ENCODE assay signal across 8 cellular contexts in the genomic region with DNA sequence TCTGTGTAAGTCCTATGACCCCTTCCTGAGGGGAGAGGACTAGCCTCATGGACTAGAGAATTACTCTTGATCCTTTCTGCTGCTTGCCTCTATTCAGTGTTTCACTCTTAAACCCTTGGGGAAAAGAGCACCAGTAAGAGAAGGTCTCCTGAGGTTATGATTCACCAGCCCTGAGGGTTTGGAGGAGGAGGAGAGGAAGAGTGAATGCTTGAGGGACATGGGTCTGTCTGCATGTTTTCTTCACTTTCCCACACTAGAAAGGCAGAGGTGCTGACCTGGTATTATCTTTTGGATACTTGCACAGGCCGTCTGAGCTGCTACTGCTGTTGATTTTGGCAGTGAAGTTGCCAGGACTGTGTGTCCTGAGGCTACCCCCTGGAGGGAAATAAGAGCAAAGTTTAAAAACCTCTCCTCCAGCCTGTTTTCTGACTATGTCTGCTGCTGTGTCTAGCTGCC.
DNase-seq lines count a peak whose midpoint lies in the region; ATAC-seq lines count a peak whose summit lies in the region.

No MANE protein-coding gene starts in this region.

- H3K4me3 ChIP-seq in skeletal muscle satellite cell (ENCODE audit: low read length) = no peak overlapping the region

- peaks cover 13% of the 10 kb centered on the region for H3K4me1 ChIP-seq in skeletal muscle satellite cell (ENCODE audit: control insufficient read depth, insufficient read depth, low read length)

- no peaks in the 10 kb centered on the region for H3K36me3 ChIP-seq in skeletal muscle satellite cell (ENCODE audit: insufficient read depth, low read length)

- H3K9me3 ChIP-seq in skeletal muscle satellite cell (replicated peaks; ENCODE audit: low read length) = no peaks in the 10 kb centered on the region

- DNase-seq in M059J (ENCODE audit: low read depth) = peak; percentile 100
- DNase-seq in fibroblast of gingiva (ENCODE audit: low read depth) = peak; percentile 90
- DNase-seq in cerebellum (ENCODE audit: low spot score) = no peak
- no peak for DNase-seq in NCI-H2107 (lab: John Stamatoyannopoulos, UW)
- DNase-seq in activated CD8-positive, alpha-beta memory T cell treated with anti-CD3 and anti-CD28 coated beads for 24 hours = no peak

- H3K4me2 ChIP-seq in skeletal muscle satellite cell (ENCODE audit: low read length) = peak overlapping the region; percentile 37

- ATAC-seq in GM19452 (IDR thresholded peaks at IDR 0.05; ENCODE audit: unreplicated experiment) (peak; percentile 50), GM18867 (IDR thresholded peaks at IDR 0.05; ENCODE audit: unreplicated experiment) (no peak)

- H3K9ac ChIP-seq in skeletal muscle satellite cell (ENCODE audit: low read depth, low read length) = peak overlapping the region; percentile 25

- H3K27me3 ChIP-seq in skeletal muscle satellite cell (ENCODE audit: control insufficient read depth, insufficient read depth, low read length) = no peaks in the 10 kb centered on the region

Comparison
In these comparisons a context has a peak if more than half of its experiments do, and no peak if none do; other contexts are left out.
1. DNase-seq: peak in M059J (single experiment) and fibroblast of gingiva (single experiment); none in cerebellum (single experiment), NCI-H2107 (single experiment) and activated CD8-positive, alpha-beta memory T cell treated with anti-CD3 and anti-CD28 coated beads for 24 hours (single experiment).